ENCODE assay signal across 16 cellular contexts in genomic region chrY:2786876-2787507, GRCh38. TPM values are rescaled to one million over a fixed set of nuclear protein-coding genes. Genes with fewer than 3 reads are reported as not detected.
A peak's percentile ranks its signal among the peaks of the same experiment; 100 is the strongest.
DNase-seq lines count a peak whose midpoint lies in the region; ATAC-seq lines count a peak whose summit lies in the region.
"Had no signal": no experiment of that assay in that cellular context is flagged by ENCODE, and none has a peak within 500 bp of the region (broad histone marks: within the 10 kb centered on the region; RNA-seq: fewer than 3 reads in every experiment).

No MANE protein-coding gene starts in this region.

- H3K27me3 ChIP-seq in ACC112 (ENCODE audit: insufficient read depth, low read length) (peaks cover 32% of the 10 kb centered on the region), HUES64 (ENCODE audit: insufficient read depth, low read length) (peaks cover 10% of the 10 kb centered on the region)

- peak overlapping the region; percentile 4 for H3K4me3 Mint-ChIP-seq in dendritic cell treated with granulocyte-macrophage colony-stimulating factor and Interleukin-4, amounts not matched to agents 40 ng/mL and 50 ng/mL, for 4 days

- H3K36me3 Mint-ChIP-seq in dendritic cell treated with granulocyte-macrophage colony-stimulating factor and Interleukin-4, amounts not matched to agents 40 ng/mL and 50 ng/mL, for 4 days (ENCODE audit: low read depth): no peaks in the 10 kb centered on the region

- 2% methylated on average over 28 of the region's 28 CpGs for WGBS in HUES64

- no peaks in the 10 kb centered on the region for H3K9me3 Mint-ChIP-seq in dendritic cell treated with granulocyte-macrophage colony-stimulating factor and Interleukin-4, amounts not matched to agents 40 ng/mL and 50 ng/mL, for 4 days

- H3K27ac ChIP-seq in ACC112 (ENCODE audit: low read depth, low read length) (no peak overlapping the region), HUES64 (ENCODE audit: low read depth, low read length) (peak overlapping the region; percentile 75; the same call in 1 of the 2 replicates)
- H3K27ac ChIP-seq: C4-2B, parathyroid adenoma had no signal

- intact Hi-C loops in dendritic cell treated with granulocyte-macrophage colony-stimulating factor and Interleukin-4, amounts not matched to agents 40 ng/mL and 50 ng/mL, for 4 days (cut with micrococcal nuclease): no loop called here

- no peak overlapping the region for H3K27ac Mint-ChIP-seq in dendritic cell treated with granulocyte-macrophage colony-stimulating factor and Interleukin-4, amounts not matched to agents 40 ng/mL and 50 ng/mL, for 4 days

- H3K36me3 ChIP-seq in ACC112 (ENCODE audit: insufficient read depth, low read length) (no peaks in the 10 kb centered on the region), HUES64 (ENCODE audit: insufficient read depth, low read length) (no peaks in the 10 kb centered on the region)

- peak overlapping the region; percentile 7 for H2AFZ ChIP-seq in ACC112 (ENCODE audit: low read length, unreplicated experiment)
- H2AFZ ChIP-seq: parathyroid adenoma had no signal

- ATAC-seq in GM19023 (IDR thresholded peaks at IDR 0.05; ENCODE audit: unreplicated experiment) (no peak), GM19395 (IDR thresholded peaks at IDR 0.05; ENCODE audit: unreplicated experiment) (no peak), HG02571 (IDR thresholded peaks at IDR 0.05; ENCODE audit: unreplicated experiment) (no peak)
- ATAC-seq: activated CD4-positive, CD25-positive, alpha-beta regulatory T cell treated with anti-CD3 and anti-CD28 coated beads, Interleukin-2, amount 50 U/mL, for 24 hours; K562; Panc1 had no signal

- H3K4me1 ChIP-seq in ACC112 (ENCODE audit: control insufficient read depth, insufficient read depth, low read length, unreplicated experiment) (no peaks in the 10 kb centered on the region), HUES64 (ENCODE audit: insufficient read depth, low read length) (peaks cover 21% of the 10 kb centered on the region; the same call in 1 of the 2 replicates)
- H3K4me1 ChIP-seq: parathyroid adenoma had no signal

- no peaks in the 10 kb centered on the region for H3K4me1 Mint-ChIP-seq in dendritic cell treated with granulocyte-macrophage colony-stimulating factor and Interleukin-4, amounts not matched to agents 40 ng/mL and 50 ng/mL, for 4 days (ENCODE audit: low read depth)

- H3K4me3 ChIP-seq in ACC112 (ENCODE audit: low read depth, low read length) (peak overlapping the region; percentile 74), HUES64 (ENCODE audit: low read length) (peak overlapping the region; percentile 69)
- H3K4me3 ChIP-seq: K562 had no signal

- H3K9ac ChIP-seq in HUES64 (ENCODE audit: low read depth, low read length): peak overlapping the region; percentile 66
- H3K9ac ChIP-seq: parathyroid adenoma had no signal

- peak; percentile 1 for DNase-seq in medulla oblongata (ENCODE audit: extremely low spot score)
- DNase-seq in central memory CD4-positive, alpha-beta T cell: no peak
- DNase-seq: NCI-H1417 treated with DMSO at 0.1 percent for 48 hours, SW 1271 had no signal

- no peaks in the 10 kb centered on the region for H3K9me3 ChIP-seq in HUES64 (ENCODE audit: insufficient read depth, low read depth, low read length)

- H3K79me2 ChIP-seq in ACC112 (ENCODE audit: control insufficient read depth, insufficient read depth, low read length, unreplicated experiment): no peaks in the 10 kb centered on the region
- H3K79me2 ChIP-seq: parathyroid adenoma had no signal

- peaks cover 49% of the 10 kb centered on the region for H3K27me3 Mint-ChIP-seq in dendritic cell treated with granulocyte-macrophage colony-stimulating factor and Interleukin-4, amounts not matched to agents 40 ng/mL and 50 ng/mL, for 4 days

RNA-seq across cellular contexts. Expression of gene SRY, which starts 0.5 kb away (rescaled TPM):
- 2.1 TPM for polyA plus RNA-seq in HUES64 (2013, experiment 1 of 2)
- 2.7 TPM for polyA plus RNA-seq in HUES64 (2013, experiment 2 of 2)
- polyA plus RNA-seq: fibroblast of lung, K562 had no signal

RNA-seq across cellular contexts. Expression of gene RPS4Y1, which starts 54.4 kb away (rescaled TPM):
- polyA plus RNA-seq in HUES64 (2013, experiment 1 of 2): 197 TPM
- polyA plus RNA-seq in HUES64 (2013, experiment 2 of 2): 232 TPM
- polyA plus RNA-seq: K562 had no signal
